ENCODE assay signal across 28 cellular contexts in the genomic region with DNA sequence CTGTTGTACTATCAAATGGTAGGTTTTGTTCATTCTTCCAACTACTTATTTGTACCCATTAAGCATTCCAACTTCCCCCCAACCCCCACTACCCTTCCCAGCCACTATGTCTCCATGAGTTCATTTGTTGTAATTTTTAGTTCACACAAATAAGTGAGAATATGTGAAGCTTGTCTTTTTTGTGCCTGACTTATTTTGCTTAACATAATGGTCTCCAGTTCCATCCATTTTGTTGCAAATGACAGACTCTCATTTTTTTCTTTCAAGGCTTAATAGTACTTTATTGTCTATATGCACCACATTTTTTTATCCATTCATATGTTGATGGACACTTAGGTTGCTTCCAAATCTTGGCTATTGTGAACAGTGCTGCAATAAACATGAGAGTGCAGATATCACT.
"Had no signal": no experiment of that assay in that cellular context is flagged by ENCODE, and none has a peak within 500 bp of the region (broad histone marks: within the 10 kb centered on the region; RNA-seq: fewer than 3 reads in every experiment).

No MANE protein-coding gene starts in this region.

- H3K36me3 ChIP-seq: stomach, suprapubic skin, thoracic aorta, thyroid gland, tibial artery, tibial nerve, transverse colon, upper lobe of left lung, upper lobe of right lung, vagina had no signal

- H3K36me3 Mint-ChIP-seq: stimulated activated effector memory CD8-positive, alpha-beta T cell treated with anti-CD3 and anti-CD28 coated beads, Interleukin-12 subunit alpha, Interleukin-12 subunit beta, amount 100 ng/mL, for 72 hours; stimulated activated memory B cell treated with anti-CD40 and anti-IgM and Interleukin-4, amounts not matched to agents 10 μg/mL and 1 μg/mL and 100 μg/mL, for 72 hours; stimulated activated naive B cell treated with anti-CD40 and anti-IgM and Interleukin-4, amounts not matched to agents 10 μg/mL and 1 μg/mL and 100 μg/mL, for 72 hours; type B pancreatic cell had no signal

- ATAC-seq: stimulated activated effector memory CD8-positive, alpha-beta T cell treated with anti-CD3 and anti-CD28 coated beads, Interleukin-12 subunit alpha, Interleukin-12 subunit beta, amount 100 ng/mL, for 72 hours; stimulated activated memory B cell treated with anti-CD40 and anti-IgM and Interleukin-4, amounts not matched to agents 10 μg/mL and 1 μg/mL and 100 μg/mL, for 72 hours; stimulated activated naive B cell treated with anti-CD40 and anti-IgM and Interleukin-4, amounts not matched to agents 10 μg/mL and 1 μg/mL and 100 μg/mL, for 72 hours; stimulated activated naive CD8-positive, alpha-beta T cell treated with anti-CD3 and anti-CD28 coated beads, Interleukin-15, amount 100 ng/mL, for 72 hours; stimulated activated naive CD8-positive, alpha-beta T cell treated with anti-CD3 and anti-CD28 coated beads, Interleukin-15, Interleukin-2, amounts not matched to agents 100 U/mL and 50 U/mL, for 24 hours; upper lobe of right lung had no signal

- H3K27me3 ChIP-seq: stomach, suprapubic skin, testis, thyroid gland, tibial artery, tibial nerve, transverse colon, upper lobe of left lung, upper lobe of right lung, uterus, vagina had no signal

- H3K4me3 Mint-ChIP-seq: stimulated activated effector memory CD8-positive, alpha-beta T cell treated with anti-CD3 and anti-CD28 coated beads, Interleukin-12 subunit alpha, Interleukin-12 subunit beta, amount 100 ng/mL, for 72 hours; stimulated activated memory B cell treated with anti-CD40 and anti-IgM and Interleukin-4, amounts not matched to agents 10 μg/mL and 1 μg/mL and 100 μg/mL, for 72 hours; stimulated activated naive B cell treated with anti-CD40 and anti-IgM and Interleukin-4, amounts not matched to agents 10 μg/mL and 1 μg/mL and 100 μg/mL, for 72 hours; stimulated activated naive CD8-positive, alpha-beta T cell treated with anti-CD3 and anti-CD28 coated beads, Interleukin-15, amount 100 ng/mL, for 72 hours; stimulated activated naive CD8-positive, alpha-beta T cell treated with anti-CD3 and anti-CD28 coated beads, Interleukin-15, Interleukin-2, amounts not matched to agents 100 ng/mL and 50 ng/mL, for 24 hours; type B pancreatic cell had no signal

- DNase-seq: stimulated activated CD4-positive, alpha-beta T cell treated with anti-CD3 and anti-CD28 coated beads, Interleukin-2, amount 100 ng/mL, for 48 hours; stimulated activated CD4-positive, alpha-beta T cell treated with anti-CD3 and anti-CD28 coated beads, Interleukin-4, amount 100 ng/mL, for 1 hour; stimulated activated CD4-positive, alpha-beta T cell treated with anti-CD3 and anti-CD28 coated beads, Interleukin-4, amount 100 ng/mL, for 24 hours; stimulated activated CD4-positive, alpha-beta T cell treated with anti-CD3 and anti-CD28 coated beads, Interleukin-4, amount 100 ng/mL, for 4 hours; stimulated activated CD8-positive, alpha-beta memory T cell treated with anti-CD3 and anti-CD28 coated beads, Interleukin-4, amount 100 ng/mL, for 48 hours; stimulated activated naive B cell treated with anti-CD40 and anti-IgM and Interleukin-4, amounts not matched to agents 10 μg/mL and 1 μg/mL and 100 μg/mL, for 72 hours; stimulated activated naive CD4-positive, alpha-beta T cell; stimulated activated naive CD4-positive, alpha-beta T cell treated with Interleukin-2 at 50 U/mL for 16 hours; stimulated activated naive CD8-positive, alpha-beta T cell treated with anti-CD3 and anti-CD28 coated beads, Interleukin-15, amount 100 ng/mL, for 72 hours; stimulated activated naive CD8-positive, alpha-beta T cell treated with anti-CD3 and anti-CD28 coated beads, Interleukin-15, Interleukin-2, amounts not matched to agents 100 U/mL and 50 U/mL, for 24 hours; stomach; substantia nigra; testis; thyroid gland; tibial artery; transverse colon; trophoblast cell; upper lobe of left lung; upper lobe of right lung; uterus had no signal

- H3K9me3 Mint-ChIP-seq: type B pancreatic cell had no signal

- H3K27me3 Mint-ChIP-seq: stimulated activated memory B cell treated with anti-CD40 and anti-IgM and Interleukin-4, amounts not matched to agents 10 μg/mL and 1 μg/mL and 100 μg/mL, for 72 hours; stimulated activated naive B cell treated with anti-CD40 and anti-IgM and Interleukin-4, amounts not matched to agents 10 μg/mL and 1 μg/mL and 100 μg/mL, for 72 hours; stimulated activated naive CD8-positive, alpha-beta T cell treated with anti-CD3 and anti-CD28 coated beads, Interleukin-15, amount 100 ng/mL, for 72 hours; stimulated activated naive CD8-positive, alpha-beta T cell treated with anti-CD3 and anti-CD28 coated beads, Interleukin-15, Interleukin-2, amounts not matched to agents 100 ng/mL and 50 ng/mL, for 24 hours; type B pancreatic cell had no signal

- H3K4me3 ChIP-seq: stomach, suprapubic skin, testis, thoracic aorta, thyroid gland, tibial artery, tibial nerve, transverse colon, upper lobe of left lung, upper lobe of right lung, uterus, vagina had no signal

- H3K27ac ChIP-seq: stomach, suprapubic skin, testis, thoracic aorta, thyroid gland, tibial artery, tibial nerve, transverse colon, upper lobe of left lung, upper lobe of right lung, uterus, vagina had no signal

- H3K4me1 ChIP-seq: stomach, suprapubic skin, testis, thyroid gland, tibial artery, tibial nerve, transverse colon, upper lobe of left lung, upper lobe of right lung, uterus, vagina had no signal

- H3K4me1 Mint-ChIP-seq: stimulated activated effector memory CD8-positive, alpha-beta T cell treated with anti-CD3 and anti-CD28 coated beads, Interleukin-12 subunit alpha, Interleukin-12 subunit beta, amount 100 ng/mL, for 72 hours; stimulated activated memory B cell treated with anti-CD40 and anti-IgM and Interleukin-4, amounts not matched to agents 10 μg/mL and 1 μg/mL and 100 μg/mL, for 72 hours; stimulated activated naive B cell treated with anti-CD40 and anti-IgM and Interleukin-4, amounts not matched to agents 10 μg/mL and 1 μg/mL and 100 μg/mL, for 72 hours; stimulated activated naive CD8-positive, alpha-beta T cell treated with anti-CD3 and anti-CD28 coated beads, Interleukin-15, amount 100 ng/mL, for 72 hours had no signal

- H3K27ac Mint-ChIP-seq: stimulated activated effector memory CD8-positive, alpha-beta T cell treated with anti-CD3 and anti-CD28 coated beads, Interleukin-12 subunit alpha, Interleukin-12 subunit beta, amount 100 ng/mL, for 72 hours; stimulated activated memory B cell treated with anti-CD40 and anti-IgM and Interleukin-4, amounts not matched to agents 10 μg/mL and 1 μg/mL and 100 μg/mL, for 72 hours; stimulated activated naive B cell treated with anti-CD40 and anti-IgM and Interleukin-4, amounts not matched to agents 10 μg/mL and 1 μg/mL and 100 μg/mL, for 72 hours; stimulated activated naive CD8-positive, alpha-beta T cell treated with anti-CD3 and anti-CD28 coated beads, Interleukin-15, amount 100 ng/mL, for 72 hours; stimulated activated naive CD8-positive, alpha-beta T cell treated with anti-CD3 and anti-CD28 coated beads, Interleukin-15, Interleukin-2, amounts not matched to agents 100 ng/mL and 50 ng/mL, for 24 hours; type B pancreatic cell had no signal

- H3K9me3 ChIP-seq: suprapubic skin, testis, thoracic aorta, thyroid gland, uterus, vagina had no signal
